ENCODE assay signal across 2 cellular contexts in the genomic region with DNA sequence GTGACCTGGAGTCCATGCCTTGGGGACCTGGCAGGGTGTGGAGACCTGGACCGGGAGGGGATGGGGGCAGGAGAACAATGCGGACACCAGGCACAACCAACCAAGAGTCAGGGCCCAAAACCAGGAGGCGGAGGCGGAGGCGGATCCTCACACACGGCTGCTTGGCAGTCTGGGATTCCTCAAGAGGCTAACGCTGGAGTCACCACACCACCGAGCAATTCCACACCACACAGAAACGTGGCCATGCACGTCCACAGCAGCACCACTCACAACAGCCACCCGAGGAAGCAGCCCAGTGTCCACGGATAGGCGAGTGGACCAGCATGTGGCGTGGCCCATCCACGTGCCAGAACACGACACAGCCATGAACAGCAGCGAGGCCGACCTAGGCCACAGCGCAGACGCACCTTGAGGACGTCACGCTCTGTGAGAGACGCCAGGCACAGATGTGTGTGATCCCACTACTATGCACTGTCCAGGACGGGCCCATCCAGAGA.
TF ChIP-seq lines count a peak whose summit lies in the region.

No MANE protein-coding gene starts in this region.

TF ChIP-seq in HEK293, 187 proteins besides CTCF, POLR2A, EP300 and RAD21:
- TF ChIP-seq ZNF639 (tag by site-specific recombination; IDR thresholded peaks at IDR 0.05) (no peak), ZNF600 (tag by site-specific recombination; IDR thresholded peaks at IDR 0.05) (peak; percentile 98), HOXD13 (CRISPR knock-in tag; IDR thresholded peaks at IDR 0.05; ENCODE audit: borderline replicate concordance) (no peak), ZNF621 (tag by site-specific recombination; IDR thresholded peaks at IDR 0.05) (no peak), SCRT2 (tag by site-specific recombination; IDR thresholded peaks at IDR 0.05) (no peak), SP2 (tag by site-specific recombination; IDR thresholded peaks at IDR 0.05) (peak; percentile 29), ZNF16 (tag by site-specific recombination; IDR thresholded peaks at IDR 0.05; ENCODE audit: low read depth) (no peak), KLF17 (tag by site-specific recombination; IDR thresholded peaks at IDR 0.05) (0 out of 2 replicates have a peak, but pooled peaks have one; percentile 19), ZNF792 (tag by site-specific recombination; IDR thresholded peaks at IDR 0.05) (no peak), ZNF146 (tag by site-specific recombination; IDR thresholded peaks at IDR 0.05) (peak; percentile 46; the same call in 1 of the 2 replicates), ZFP3 (tag by site-specific recombination; IDR thresholded peaks at IDR 0.05; ENCODE audit: low read depth) (no peak), ZNF211 (tag by site-specific recombination; IDR thresholded peaks at IDR 0.05; ENCODE audit: low read depth) (no peak), PRDM1 (tag by site-specific recombination; IDR thresholded peaks at IDR 0.05) (no peak), ZNF292 (tag by site-specific recombination; IDR thresholded peaks at IDR 0.05; ENCODE audit: borderline replicate concordance, low read depth) (no peak)

TF ChIP-seq in GM12878, 131 proteins besides CTCF, POLR2A, EP300 and RAD21:
- no peak for TF ChIP-seq BACH1 (IDR thresholded peaks at IDR 0.05; ENCODE audit: borderline replicate concordance)
- 0 out of 2 replicates have a peak, but pooled peaks have one; percentile 10 for TF ChIP-seq POLR2AphosphoS5 (IDR thresholded peaks at IDR 0.05; ENCODE audit: low read length)
